Comparison of ENCODE assay signal across 1 cellular context in the genomic region with DNA sequence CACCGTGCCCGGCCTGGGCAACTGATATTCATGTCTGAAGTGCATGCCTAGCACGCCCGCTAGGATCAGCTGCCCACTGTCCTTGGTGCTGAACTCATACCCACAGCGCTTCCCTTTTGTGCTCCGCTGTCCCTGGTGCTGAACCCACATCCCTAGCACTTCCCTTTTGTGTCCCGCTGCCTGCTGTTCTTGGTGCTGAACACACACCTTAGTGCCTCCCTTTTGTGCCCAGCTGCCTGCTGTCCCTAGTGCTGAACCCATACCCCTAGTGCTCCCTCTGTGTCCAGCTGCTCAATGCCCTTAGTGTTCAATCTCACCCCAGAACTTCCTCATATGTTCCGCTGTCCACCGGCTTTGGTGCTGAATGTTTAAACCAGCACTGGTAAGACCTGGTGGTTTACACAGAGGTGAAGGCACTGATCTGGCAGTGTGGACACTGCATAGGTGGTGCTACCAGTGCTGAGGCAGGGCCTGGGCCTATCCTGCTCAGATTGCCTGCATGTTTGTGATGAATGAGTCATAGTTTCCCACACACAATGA.
A peak's percentile ranks its signal among the peaks of the same experiment; 100 is the strongest.
TF ChIP-seq lines count a peak whose summit lies in the region.

No MANE protein-coding gene starts in this region.

TF ChIP-seq in WTC11, 78 proteins besides CTCF, POLR2A, EP300 and RAD21 (continued from another document and continues in another):
- TF ChIP-seq, protein P1, sequence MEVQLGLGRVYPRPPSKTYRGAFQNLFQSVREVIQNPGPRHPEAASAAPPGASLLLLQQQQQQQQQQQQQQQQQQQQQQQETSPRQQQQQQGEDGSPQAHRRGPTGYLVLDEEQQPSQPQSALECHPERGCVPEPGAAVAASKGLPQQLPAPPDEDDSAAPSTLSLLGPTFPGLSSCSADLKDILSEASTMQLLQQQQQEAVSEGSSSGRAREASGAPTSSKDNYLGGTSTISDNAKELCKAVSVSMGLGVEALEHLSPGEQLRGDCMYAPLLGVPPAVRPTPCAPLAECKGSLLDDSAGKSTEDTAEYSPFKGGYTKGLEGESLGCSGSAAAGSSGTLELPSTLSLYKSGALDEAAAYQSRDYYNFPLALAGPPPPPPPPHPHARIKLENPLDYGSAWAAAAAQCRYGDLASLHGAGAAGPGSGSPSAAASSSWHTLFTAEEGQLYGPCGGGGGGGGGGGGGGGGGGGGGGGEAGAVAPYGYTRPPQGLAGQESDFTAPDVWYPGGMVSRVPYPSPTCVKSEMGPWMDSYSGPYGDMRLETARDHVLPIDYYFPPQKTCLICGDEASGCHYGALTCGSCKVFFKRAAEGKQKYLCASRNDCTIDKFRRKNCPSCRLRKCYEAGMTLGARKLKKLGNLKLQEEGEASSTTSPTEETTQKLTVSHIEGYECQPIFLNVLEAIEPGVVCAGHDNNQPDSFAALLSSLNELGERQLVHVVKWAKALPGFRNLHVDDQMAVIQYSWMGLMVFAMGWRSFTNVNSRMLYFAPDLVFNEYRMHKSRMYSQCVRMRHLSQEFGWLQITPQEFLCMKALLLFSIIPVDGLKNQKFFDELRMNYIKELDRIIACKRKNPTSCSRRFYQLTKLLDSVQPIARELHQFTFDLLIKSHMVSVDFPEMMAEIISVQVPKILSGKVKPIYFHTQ (CRISPR knock-in tag; IDR thresholded peaks at IDR 0.05), result peak; percentile 97
- TF ChIP-seq SOX15 (CRISPR knock-in tag; IDR thresholded peaks at IDR 0.05) (no peak), TCF7 (CRISPR knock-in tag; IDR thresholded peaks at IDR 0.05; ENCODE audit: low read depth) (peak; percentile 100), FOXK1 (CRISPR knock-in tag; IDR thresholded peaks at IDR 0.05) (peak; percentile 100), ESRRA (CRISPR knock-in tag; IDR thresholded peaks at IDR 0.05; ENCODE audit: borderline replicate concordance) (peak; percentile 100), FOXJ3 (CRISPR knock-in tag; IDR thresholded peaks at IDR 0.05; ENCODE audit: borderline replicate concordance) (peak; percentile 100), JUN (CRISPR knock-in tag; IDR thresholded peaks at IDR 0.05) (peak; percentile 100), ZNF317 (CRISPR knock-in tag; IDR thresholded peaks at IDR 0.05; ENCODE audit: borderline replicate concordance, low read depth) (peak; percentile 97), HMGA2 (CRISPR knock-in tag; IDR thresholded peaks at IDR 0.05) (0 out of 2 replicates have a peak, but pooled peaks have one; percentile 5), ZNF671 (CRISPR knock-in tag; IDR thresholded peaks at IDR 0.05) (peak; percentile 98), NR3C1 (CRISPR knock-in tag; conservative IDR thresholded peaks at IDR 0.05; ENCODE audit: low read depth) (peak; percentile 100), GTF2I (CRISPR knock-in tag; conservative IDR thresholded peaks at IDR 0.05) (no peak), CBFB (CRISPR knock-in tag; IDR thresholded peaks at IDR 0.05; ENCODE audit: low read depth) (peak; percentile 100), SMAD3 (CRISPR knock-in tag; IDR thresholded peaks at IDR 0.05; ENCODE audit: borderline replicate concordance) (peak; percentile 100), KAT7 (CRISPR knock-in tag; IDR thresholded peaks at IDR 0.05; ENCODE audit: borderline replicate concordance) (peak; percentile 100), ATF1 (CRISPR knock-in tag; IDR thresholded peaks at IDR 0.05) (peak; percentile 100), TEAD4 (CRISPR knock-in tag; IDR thresholded peaks at IDR 0.05) (peak; percentile 100), GRHL2 (CRISPR knock-in tag; IDR thresholded peaks at IDR 0.05; ENCODE audit: insufficient replicate concordance, severe bottlenecking) (no peak), PRRX2 (CRISPR knock-in tag; IDR thresholded peaks at IDR 0.05) (peak; percentile 100), ETV6 (CRISPR knock-in tag; IDR thresholded peaks at IDR 0.05) (peak; percentile 100), RELA (CRISPR knock-in tag; IDR thresholded peaks at IDR 0.05; ENCODE audit: borderline replicate concordance) (peak; percentile 100), NR2C2 (CRISPR knock-in tag; IDR thresholded peaks at IDR 0.05) (peak; percentile 99), NFE2L1 (CRISPR knock-in tag; IDR thresholded peaks at IDR 0.05) (peak; percentile 100), NFYB (CRISPR knock-in tag; conservative IDR thresholded peaks at IDR 0.05; ENCODE audit: low read depth) (peak; percentile 93), ZNF263 (CRISPR knock-in tag; IDR thresholded peaks at IDR 0.05; ENCODE audit: low read depth) (peak; percentile 96)
- TF ChIP-seq, protein P2, sequence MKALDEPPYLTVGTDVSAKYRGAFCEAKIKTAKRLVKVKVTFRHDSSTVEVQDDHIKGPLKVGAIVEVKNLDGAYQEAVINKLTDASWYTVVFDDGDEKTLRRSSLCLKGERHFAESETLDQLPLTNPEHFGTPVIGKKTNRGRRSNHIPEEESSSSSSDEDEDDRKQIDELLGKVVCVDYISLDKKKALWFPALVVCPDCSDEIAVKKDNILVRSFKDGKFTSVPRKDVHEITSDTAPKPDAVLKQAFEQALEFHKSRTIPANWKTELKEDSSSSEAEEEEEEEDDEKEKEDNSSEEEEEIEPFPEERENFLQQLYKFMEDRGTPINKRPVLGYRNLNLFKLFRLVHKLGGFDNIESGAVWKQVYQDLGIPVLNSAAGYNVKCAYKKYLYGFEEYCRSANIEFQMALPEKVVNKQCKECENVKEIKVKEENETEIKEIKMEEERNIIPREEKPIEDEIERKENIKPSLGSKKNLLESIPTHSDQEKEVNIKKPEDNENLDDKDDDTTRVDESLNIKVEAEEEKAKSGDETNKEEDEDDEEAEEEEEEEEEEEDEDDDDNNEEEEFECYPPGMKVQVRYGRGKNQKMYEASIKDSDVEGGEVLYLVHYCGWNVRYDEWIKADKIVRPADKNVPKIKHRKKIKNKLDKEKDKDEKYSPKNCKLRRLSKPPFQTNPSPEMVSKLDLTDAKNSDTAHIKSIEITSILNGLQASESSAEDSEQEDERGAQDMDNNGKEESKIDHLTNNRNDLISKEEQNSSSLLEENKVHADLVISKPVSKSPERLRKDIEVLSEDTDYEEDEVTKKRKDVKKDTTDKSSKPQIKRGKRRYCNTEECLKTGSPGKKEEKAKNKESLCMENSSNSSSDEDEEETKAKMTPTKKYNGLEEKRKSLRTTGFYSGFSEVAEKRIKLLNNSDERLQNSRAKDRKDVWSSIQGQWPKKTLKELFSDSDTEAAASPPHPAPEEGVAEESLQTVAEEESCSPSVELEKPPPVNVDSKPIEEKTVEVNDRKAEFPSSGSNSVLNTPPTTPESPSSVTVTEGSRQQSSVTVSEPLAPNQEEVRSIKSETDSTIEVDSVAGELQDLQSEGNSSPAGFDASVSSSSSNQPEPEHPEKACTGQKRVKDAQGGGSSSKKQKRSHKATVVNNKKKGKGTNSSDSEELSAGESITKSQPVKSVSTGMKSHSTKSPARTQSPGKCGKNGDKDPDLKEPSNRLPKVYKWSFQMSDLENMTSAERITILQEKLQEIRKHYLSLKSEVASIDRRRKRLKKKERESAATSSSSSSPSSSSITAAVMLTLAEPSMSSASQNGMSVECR (CRISPR knock-in tag; IDR thresholded peaks at IDR 0.05; ENCODE audit: borderline replicate concordance), result peak; percentile 100
- TF ChIP-seq, protein P3, sequence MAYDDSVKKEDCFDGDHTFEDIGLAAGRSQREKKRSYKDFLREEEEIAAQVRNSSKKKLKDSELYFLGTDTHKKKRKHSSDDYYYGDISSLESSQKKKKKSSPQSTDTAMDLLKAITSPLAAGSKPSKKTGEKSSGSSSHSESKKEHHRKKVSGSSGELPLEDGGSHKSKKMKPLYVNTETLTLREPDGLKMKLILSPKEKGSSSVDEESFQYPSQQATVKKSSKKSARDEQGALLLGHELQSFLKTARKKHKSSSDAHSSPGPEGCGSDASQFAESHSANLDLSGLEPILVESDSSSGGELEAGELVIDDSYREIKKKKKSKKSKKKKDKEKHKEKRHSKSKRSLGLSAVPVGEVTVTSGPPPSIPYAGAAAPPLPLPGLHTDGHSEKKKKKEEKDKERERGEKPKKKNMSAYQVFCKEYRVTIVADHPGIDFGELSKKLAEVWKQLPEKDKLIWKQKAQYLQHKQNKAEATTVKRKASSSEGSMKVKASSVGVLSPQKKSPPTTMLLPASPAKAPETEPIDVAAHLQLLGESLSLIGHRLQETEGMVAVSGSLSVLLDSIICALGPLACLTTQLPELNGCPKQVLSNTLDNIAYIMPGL (CRISPR knock-in tag; IDR thresholded peaks at IDR 0.05), result peak; percentile 100
- TF ChIP-seq, protein P4, sequence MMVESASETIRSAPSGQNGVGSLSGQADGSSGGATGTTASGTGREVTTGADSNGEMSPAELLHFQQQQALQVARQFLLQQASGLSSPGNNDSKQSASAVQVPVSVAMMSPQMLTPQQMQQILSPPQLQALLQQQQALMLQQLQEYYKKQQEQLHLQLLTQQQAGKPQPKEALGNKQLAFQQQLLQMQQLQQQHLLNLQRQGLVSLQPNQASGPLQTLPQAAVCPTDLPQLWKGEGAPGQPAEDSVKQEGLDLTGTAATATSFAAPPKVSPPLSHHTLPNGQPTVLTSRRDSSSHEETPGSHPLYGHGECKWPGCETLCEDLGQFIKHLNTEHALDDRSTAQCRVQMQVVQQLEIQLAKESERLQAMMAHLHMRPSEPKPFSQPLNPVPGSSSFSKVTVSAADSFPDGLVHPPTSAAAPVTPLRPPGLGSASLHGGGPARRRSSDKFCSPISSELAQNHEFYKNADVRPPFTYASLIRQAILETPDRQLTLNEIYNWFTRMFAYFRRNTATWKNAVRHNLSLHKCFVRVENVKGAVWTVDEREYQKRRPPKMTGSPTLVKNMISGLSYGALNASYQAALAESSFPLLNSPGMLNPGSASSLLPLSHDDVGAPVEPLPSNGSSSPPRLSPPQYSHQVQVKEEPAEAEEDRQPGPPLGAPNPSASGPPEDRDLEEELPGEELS (CRISPR knock-in tag; IDR thresholded peaks at IDR 0.05), result peak; percentile 100
- TF ChIP-seq, protein P5, sequence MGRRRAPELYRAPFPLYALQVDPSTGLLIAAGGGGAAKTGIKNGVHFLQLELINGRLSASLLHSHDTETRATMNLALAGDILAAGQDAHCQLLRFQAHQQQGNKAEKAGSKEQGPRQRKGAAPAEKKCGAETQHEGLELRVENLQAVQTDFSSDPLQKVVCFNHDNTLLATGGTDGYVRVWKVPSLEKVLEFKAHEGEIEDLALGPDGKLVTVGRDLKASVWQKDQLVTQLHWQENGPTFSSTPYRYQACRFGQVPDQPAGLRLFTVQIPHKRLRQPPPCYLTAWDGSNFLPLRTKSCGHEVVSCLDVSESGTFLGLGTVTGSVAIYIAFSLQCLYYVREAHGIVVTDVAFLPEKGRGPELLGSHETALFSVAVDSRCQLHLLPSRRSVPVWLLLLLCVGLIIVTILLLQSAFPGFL (CRISPR knock-in tag; IDR thresholded peaks at IDR 0.05; ENCODE audit: borderline replicate concordance), result peak; percentile 100
- TF ChIP-seq, protein P6, sequence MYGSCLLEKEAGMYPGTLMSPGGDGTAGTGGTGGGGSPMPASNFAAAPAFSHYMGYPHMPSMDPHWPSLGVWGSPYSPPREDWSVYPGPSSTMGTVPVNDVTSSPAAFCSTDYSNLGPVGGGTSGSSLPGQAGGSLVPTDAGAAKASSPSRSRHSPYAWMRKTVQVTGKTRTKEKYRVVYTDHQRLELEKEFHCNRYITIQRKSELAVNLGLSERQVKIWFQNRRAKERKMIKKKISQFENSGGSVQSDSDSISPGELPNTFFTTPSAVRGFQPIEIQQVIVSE (CRISPR knock-in tag; IDR thresholded peaks at IDR 0.05; ENCODE audit: borderline replicate concordance), result peak; percentile 89; the same call in 1 of the 2 replicates
- TF ChIP-seq, protein P7, sequence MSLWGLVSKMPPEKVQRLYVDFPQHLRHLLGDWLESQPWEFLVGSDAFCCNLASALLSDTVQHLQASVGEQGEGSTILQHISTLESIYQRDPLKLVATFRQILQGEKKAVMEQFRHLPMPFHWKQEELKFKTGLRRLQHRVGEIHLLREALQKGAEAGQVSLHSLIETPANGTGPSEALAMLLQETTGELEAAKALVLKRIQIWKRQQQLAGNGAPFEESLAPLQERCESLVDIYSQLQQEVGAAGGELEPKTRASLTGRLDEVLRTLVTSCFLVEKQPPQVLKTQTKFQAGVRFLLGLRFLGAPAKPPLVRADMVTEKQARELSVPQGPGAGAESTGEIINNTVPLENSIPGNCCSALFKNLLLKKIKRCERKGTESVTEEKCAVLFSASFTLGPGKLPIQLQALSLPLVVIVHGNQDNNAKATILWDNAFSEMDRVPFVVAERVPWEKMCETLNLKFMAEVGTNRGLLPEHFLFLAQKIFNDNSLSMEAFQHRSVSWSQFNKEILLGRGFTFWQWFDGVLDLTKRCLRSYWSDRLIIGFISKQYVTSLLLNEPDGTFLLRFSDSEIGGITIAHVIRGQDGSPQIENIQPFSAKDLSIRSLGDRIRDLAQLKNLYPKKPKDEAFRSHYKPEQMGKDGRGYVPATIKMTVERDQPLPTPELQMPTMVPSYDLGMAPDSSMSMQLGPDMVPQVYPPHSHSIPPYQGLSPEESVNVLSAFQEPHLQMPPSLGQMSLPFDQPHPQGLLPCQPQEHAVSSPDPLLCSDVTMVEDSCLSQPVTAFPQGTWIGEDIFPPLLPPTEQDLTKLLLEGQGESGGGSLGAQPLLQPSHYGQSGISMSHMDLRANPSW (CRISPR knock-in tag; conservative IDR thresholded peaks at IDR 0.05; ENCODE audit: low read depth), result peak; percentile 100
- TF ChIP-seq, protein P8, sequence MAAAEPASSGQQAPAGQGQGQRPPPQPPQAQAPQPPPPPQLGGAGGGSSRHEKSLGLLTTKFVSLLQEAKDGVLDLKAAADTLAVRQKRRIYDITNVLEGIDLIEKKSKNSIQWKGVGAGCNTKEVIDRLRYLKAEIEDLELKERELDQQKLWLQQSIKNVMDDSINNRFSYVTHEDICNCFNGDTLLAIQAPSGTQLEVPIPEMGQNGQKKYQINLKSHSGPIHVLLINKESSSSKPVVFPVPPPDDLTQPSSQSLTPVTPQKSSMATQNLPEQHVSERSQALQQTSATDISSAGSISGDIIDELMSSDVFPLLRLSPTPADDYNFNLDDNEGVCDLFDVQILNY (CRISPR knock-in tag; IDR thresholded peaks at IDR 0.05), result peak; percentile 100
- TF ChIP-seq, protein P9, sequence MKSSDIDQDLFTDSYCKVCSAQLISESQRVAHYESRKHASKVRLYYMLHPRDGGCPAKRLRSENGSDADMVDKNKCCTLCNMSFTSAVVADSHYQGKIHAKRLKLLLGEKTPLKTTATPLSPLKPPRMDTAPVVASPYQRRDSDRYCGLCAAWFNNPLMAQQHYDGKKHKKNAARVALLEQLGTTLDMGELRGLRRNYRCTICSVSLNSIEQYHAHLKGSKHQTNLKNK (CRISPR knock-in tag; IDR thresholded peaks at IDR 0.05), result 0 out of 2 replicates have a peak, but pooled peaks have one; percentile 63
- TF ChIP-seq, protein P10, sequence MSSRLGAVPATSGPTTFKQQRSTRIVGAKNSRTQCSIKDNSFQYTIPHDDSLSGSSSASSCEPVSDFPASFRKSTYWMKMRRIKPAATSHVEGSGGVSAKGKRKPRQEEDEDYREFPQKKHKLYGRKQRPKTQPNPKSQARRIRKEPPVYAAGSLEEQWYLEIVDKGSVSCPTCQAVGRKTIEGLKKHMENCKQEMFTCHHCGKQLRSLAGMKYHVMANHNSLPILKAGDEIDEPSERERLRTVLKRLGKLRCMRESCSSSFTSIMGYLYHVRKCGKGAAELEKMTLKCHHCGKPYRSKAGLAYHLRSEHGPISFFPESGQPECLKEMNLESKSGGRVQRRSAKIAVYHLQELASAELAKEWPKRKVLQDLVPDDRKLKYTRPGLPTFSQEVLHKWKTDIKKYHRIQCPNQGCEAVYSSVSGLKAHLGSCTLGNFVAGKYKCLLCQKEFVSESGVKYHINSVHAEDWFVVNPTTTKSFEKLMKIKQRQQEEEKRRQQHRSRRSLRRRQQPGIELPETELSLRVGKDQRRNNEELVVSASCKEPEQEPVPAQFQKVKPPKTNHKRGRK (CRISPR knock-in tag; IDR thresholded peaks at IDR 0.05; ENCODE audit: borderline replicate concordance), result peak; percentile 100
